ENCODE assay signal across 10 cellular contexts in the genomic region with DNA sequence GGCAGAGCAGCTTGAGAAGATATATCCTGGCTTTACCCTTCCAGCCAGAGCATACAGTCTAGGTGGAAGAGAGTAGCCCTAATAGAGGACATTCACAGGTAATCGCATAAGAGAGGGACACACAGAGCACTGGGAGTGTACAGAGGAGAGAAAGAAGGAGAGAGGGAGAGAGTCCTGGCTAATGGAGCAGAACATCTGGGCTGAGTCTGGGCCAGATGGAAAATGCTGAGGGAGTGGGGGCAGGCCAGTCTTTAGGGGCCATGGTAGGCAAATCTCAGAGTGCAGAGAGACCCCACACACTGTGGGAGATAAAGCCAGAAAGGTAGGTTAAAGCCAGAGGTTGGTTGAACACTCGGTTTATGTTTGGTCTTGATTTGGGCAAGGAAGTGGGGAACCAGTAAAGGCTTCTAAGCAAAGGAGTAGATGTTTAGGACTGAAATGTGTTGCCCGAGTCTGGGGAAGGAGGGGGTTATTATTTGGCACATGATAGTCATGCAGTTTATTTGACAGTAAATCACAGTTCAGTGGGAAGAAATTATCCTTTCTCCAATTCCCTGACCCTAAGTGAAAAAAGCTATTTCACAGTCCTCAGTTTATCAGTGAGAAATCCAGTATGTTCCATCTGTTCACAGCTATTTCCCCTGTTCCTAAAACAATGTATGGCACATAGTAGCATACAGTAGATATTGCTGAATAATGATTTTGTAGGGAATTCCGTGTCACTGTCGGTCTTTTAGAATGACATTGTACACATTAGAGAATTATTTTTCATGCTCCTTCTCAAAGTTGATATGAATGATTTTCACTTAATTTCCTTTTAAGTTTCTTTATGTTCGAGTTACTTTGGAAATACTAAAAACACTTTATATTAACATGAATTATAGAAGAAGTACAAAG. TPM values are rescaled to one million over a fixed set of nuclear protein-coding genes. Genes with fewer than 3 reads are reported as not detected.
DNase-seq lines count a peak whose midpoint lies in the region; FAIRE-seq and TF ChIP-seq lines count a peak whose summit lies in the region.
"Had no signal": no experiment of that assay in that cellular context is flagged by ENCODE, and none has a peak within 500 bp of the region (broad histone marks: within the 10 kb centered on the region; RNA-seq: fewer than 3 reads in every experiment).

No MANE protein-coding gene starts in this region.

- no peaks in the 10 kb centered on the region for H3K23me2 ChIP-seq in H1 (ENCODE audit: low read depth, low read length)

- H3K18ac ChIP-seq in H1 (ENCODE audit: extremely low read depth, low read length): no peak overlapping the region

- POLR2A ChIA-PET in H1 (lab: Charles Lee; ENCODE audit: partially characterized antibody) (no interaction called here), HEK293T (lab: Yijun Ruan, JAX) (no interaction called here)

- no peak overlapping the region for H2BK12ac ChIP-seq in H1 (ENCODE audit: low read depth, low read length)

- H3K27ac ChIP-seq in H1 (ENCODE audit: low read depth, low read length): no peak overlapping the region
- H3K27ac ChIP-seq in muscle layer of duodenum (ENCODE audit: low read length): peak overlapping the region; percentile 52
- peak overlapping the region; percentile 18 to 31 for H3K27ac ChIP-seq in tibial artery
- H3K27ac ChIP-seq: WERI-Rb-1 had no signal

- TF ChIP-seq CTCF in H1 (IDR thresholded peaks at IDR 0.05; ENCODE audit: control extremely low read depth in 1 of 3, insufficient read depth in 1 of 3, low read depth in 1 of 3, low read length in 3 of 3): no peak
- TF ChIP-seq CTCF in tibial artery (IDR thresholded peaks at IDR 0.05): no peak

- H3K9me3 ChIP-seq in H1 (ENCODE audit: insufficient read depth in 2 of 2, low read depth in 1 of 2, low read length in 1 of 2) (no peaks in the 10 kb centered on the region), muscle layer of duodenum (ENCODE audit: control insufficient read depth in 1 of 2, low read length in 2 of 2) (no peaks in the 10 kb centered on the region), tibial artery (no peaks in the 10 kb centered on the region)

- no peaks in the 10 kb centered on the region for H3K79me1 ChIP-seq in H1 (ENCODE audit: low read depth, low read length)

- H3K4me3 ChIP-seq in H1 (ENCODE audit: extremely low read depth in 1 of 4, insufficient read depth in 2 of 4, low read depth in 3 of 4, low read length in 4 of 4) (no peak overlapping the region), muscle layer of duodenum (ENCODE audit: low read depth in 1 of 2, low read length in 2 of 2) (peak overlapping the region in 1 of 2 donors; percentile 33), tibial artery (no peak overlapping the region)

- no peak overlapping the region for H2AFZ ChIP-seq in H1 (ENCODE audit: low read length)

- TF ChIP-seq EP300 in H1 (IDR thresholded peaks at IDR 0.05; ENCODE audit: borderline replicate concordance in 1 of 2, low read depth in 2 of 2, low read length in 2 of 2): no peak

- no peak overlapping the region for H4K91ac ChIP-seq in H1 (replicated peaks; ENCODE audit: insufficient read length, low read length)

- no peak for DNase-seq in T-helper 2 cell treated with Interferon-gamma antibody and Interleukin-4, amounts not matched to agents 5 μg/mL and 100 μg/mL, for 36 hours (ENCODE audit: low spot score)
- no peak for DNase-seq in T-helper 2 cell
- no peak for DNase-seq in H1 (ENCODE audit: low read depth in 1 of 2, low spot score in 2 of 2)
- DNase-seq in tibial artery: no peak
- DNase-seq in HEK293T (ENCODE audit: extremely low spot score): no peak
- DNase-seq in SHP77 treated with DMSO at 0.1 percent for 48 hours (lab: John Stamatoyannopoulos, UW): no peak
- DNase-seq in middle frontal gyrus (ENCODE audit: extremely low spot score, low spot score): no peak
- DNase-seq: naive thymus-derived CD4-positive, alpha-beta T cell; WERI-Rb-1 had no signal

- peak overlapping the region; percentile 73 for H3K27ac Mint-ChIP-seq in T-helper 2 cell treated with Interferon-gamma antibody and Interleukin-4, amounts not matched to agents 5 μg/mL and 100 μg/mL, for 36 hours

- 91% methylated on average over 6 of the region's 6 CpGs; no CpG with 5 or more reads in 1 of the 2 experiments for WGBS in H1 (ENCODE audit: extremely low coverage in 1 of 2, insufficient coverage in 1 of 2, insufficient read length in 1 of 2, insufficient replicate concordance in 2 of 2, low coverage in 1 of 2, low lambda C conversion rate in 2 of 2, missing lambda C conversion rate in 1 of 2), 2 experiments

- H2BK5ac ChIP-seq in H1 (ENCODE audit: low read depth, low read length): 0 out of 2 replicates have a peak overlapping the region, but pooled peaks have one; percentile 26

- intact Hi-C loops in tibial artery (cut with DNase I; ENCODE audit: low total_unique reads): no loop called here

- H3K14ac ChIP-seq in H1 (ENCODE audit: insufficient read length): no peak overlapping the region

- no peak overlapping the region for H3K4me3 Mint-ChIP-seq in T-helper 2 cell treated with Interferon-gamma antibody and Interleukin-4, amounts not matched to agents 5 μg/mL and 100 μg/mL, for 36 hours

- H2AK5ac ChIP-seq in H1 (ENCODE audit: low read depth, low read length): no peak overlapping the region

- CTCF ChIA-PET in H1 (lab: Charles Lee; ENCODE audit: partially characterized antibody): interaction anchor here (1.2 to 1.9 kb wide), 5 partner anchors 12 to 81 kb away, joined by 3 to 5 read pairs (median 4); no protein-coding TSS in a partner anchor
- CTCF ChIA-PET in HEK293T (lab: Yijun Ruan, JAX): no interaction called here

- no peak overlapping the region; the same call in 1 of the 2 replicates for H4K8ac ChIP-seq in H1 (ENCODE audit: extremely low read depth, insufficient read depth, low read length)

- H4K5ac ChIP-seq in H1 (ENCODE audit: insufficient read length, low read depth, low read length): no peak overlapping the region

- peaks cover 27% of the 10 kb centered on the region for H3K4me1 Mint-ChIP-seq in T-helper 2 cell treated with Interferon-gamma antibody and Interleukin-4, amounts not matched to agents 5 μg/mL and 100 μg/mL, for 36 hours (ENCODE audit: low read depth)

- no peaks in the 10 kb centered on the region for H3K27me3 ChIP-seq in H1 (replicated peaks in 1 of 4; ENCODE audit: control insufficient read depth in 3 of 4, extremely low read depth in 1 of 4, insufficient read depth in 3 of 4, low read length in 3 of 4)
- H3K27me3 ChIP-seq in muscle layer of duodenum (ENCODE audit: low read depth, low read length): no peaks in the 10 kb centered on the region
- no peaks in the 10 kb centered on the region for H3K27me3 ChIP-seq in tibial artery

- no peaks in the 10 kb centered on the region for H3K79me2 ChIP-seq in H1 (ENCODE audit: control insufficient read depth in 1 of 2, insufficient read depth in 2 of 2, low read length in 2 of 2)

- TF ChIP-seq RAD21 in H1 (IDR thresholded peaks at IDR 0.05 in 1 of 2, conservative IDR thresholded peaks at IDR 0.05 in 1 of 2; ENCODE audit: low read depth in 2 of 2, low read length in 2 of 2): no peak

- H2BK15ac ChIP-seq in H1 (ENCODE audit: low read length): no peak overlapping the region

- H3K4ac ChIP-seq in H1 (replicated peaks; ENCODE audit: insufficient read length, low read depth, low read length): no peak overlapping the region

- no peak overlapping the region for H3K4me2 ChIP-seq in H1 (ENCODE audit: insufficient read depth in 1 of 2, low read depth in 2 of 2, low read length in 2 of 2)

- no peaks in the 10 kb centered on the region for H3K4me1 ChIP-seq in H1 (replicated peaks in 1 of 4; ENCODE audit: control insufficient read depth in 3 of 4, insufficient read depth in 4 of 4, low read length in 3 of 4)
- H3K4me1 ChIP-seq in muscle layer of duodenum (ENCODE audit: control insufficient read depth in 1 of 2, insufficient read depth in 2 of 2, low read length in 2 of 2): peaks cover 10 to 52% of the 10 kb centered on the region in 2 donors
- H3K4me1 ChIP-seq in tibial artery: peaks cover 0 to 30% (median 6%) of the 10 kb centered on the region in 4 donors

- H3K36me3 ChIP-seq in H1 (ENCODE audit: control insufficient read depth in 2 of 4, insufficient read depth in 4 of 4, low read length in 3 of 4) (no peaks in the 10 kb centered on the region), muscle layer of duodenum (ENCODE audit: control insufficient read depth in 1 of 2, insufficient read depth in 2 of 2, low read length in 2 of 2) (peaks cover 6 to 13% of the 10 kb centered on the region in 2 donors), tibial artery (peaks cover 0 to 13% (median 3%) of the 10 kb centered on the region in 3 donors)
- H3K36me3 ChIP-seq: WERI-Rb-1 had no signal

- H2BK120ac ChIP-seq in H1 (replicated peaks; ENCODE audit: low read depth, low read length): no peak overlapping the region

- H3K9ac ChIP-seq in H1 (replicated peaks in 1 of 4; ENCODE audit: extremely low read depth in 1 of 4, low read depth in 3 of 4, low read length in 3 of 4): no peak overlapping the region

- H3K36me3 Mint-ChIP-seq in T-helper 2 cell treated with Interferon-gamma antibody and Interleukin-4, amounts not matched to agents 5 μg/mL and 100 μg/mL, for 36 hours (ENCODE audit: low read depth): peaks cover 34% of the 10 kb centered on the region

- no peak overlapping the region for H3K56ac ChIP-seq in H1 (replicated peaks; ENCODE audit: insufficient read length, low read depth, low read length)

- FAIRE-seq in H1 (lab: Jason Lieb, UNC): no peak

- TF ChIP-seq POLR2A in H1 (IDR thresholded peaks at IDR 0.05; ENCODE audit: control extremely low read depth in 1 of 2, low read depth in 2 of 2, low read length in 2 of 2): no peak

- H3K23ac ChIP-seq in H1 (ENCODE audit: insufficient read length): no peak overlapping the region

- H2BK20ac ChIP-seq in H1 (ENCODE audit: low read length): 0 out of 2 replicates have a peak overlapping the region, but pooled peaks have one; percentile 11

- no peaks in the 10 kb centered on the region for H3K27me3 Mint-ChIP-seq in T-helper 2 cell treated with Interferon-gamma antibody and Interleukin-4, amounts not matched to agents 5 μg/mL and 100 μg/mL, for 36 hours (ENCODE audit: low read depth)
- H3K27me3 Mint-ChIP-seq: naive thymus-derived CD4-positive, alpha-beta T cell had no signal

- no peaks in the 10 kb centered on the region for H4K20me1 ChIP-seq in H1 (replicated peaks in 1 of 2; ENCODE audit: control insufficient read depth in 1 of 2, insufficient read depth in 2 of 2, low read length in 2 of 2)

- no peaks in the 10 kb centered on the region for H3K9me3 Mint-ChIP-seq in T-helper 2 cell treated with Interferon-gamma antibody and Interleukin-4, amounts not matched to agents 5 μg/mL and 100 μg/mL, for 36 hours
- H3K9me3 Mint-ChIP-seq: naive thymus-derived CD4-positive, alpha-beta T cell had no signal

RNA-seq across cellular contexts. Expression of gene PDHB, which starts 45.7 kb away (rescaled TPM):
- 132 and 140 TPM in 2 replicates for total RNA-seq in H1 (2021; fragmentation: NEBNext Ultra II Directional; extraction: Animal tissue kit (Norgen Biotek cat#: 25700))
- 61.9 and 90.4 TPM in 2 replicates for polyA plus RNA-seq in H1 (2011; rRNA removed)
- 132 TPM for polyA plus RNA-seq in H1 (2011; cell fraction: cytosol; rRNA removed)
- polyA plus RNA-seq in H1 (2011; cell fraction: nucleus; rRNA removed): 58.1 TPM
- polyA plus RNA-seq in H1 (2012, experiment 1 of 2): 128 to 145 TPM (median 131 TPM) in 4 replicates
- polyA plus RNA-seq in H1 (2012, experiment 2 of 2): 36.4 TPM
- 99.7 TPM for polyA plus RNA-seq in H1 (2013, experiment 1 of 2)
- polyA plus RNA-seq in H1 (2013, experiment 2 of 2): 105 TPM
- polyA minus RNA-seq in H1 (2011; rRNA and poly(A)+ RNA removed): 61.4 and 69.7 TPM in 2 replicates
- polyA minus RNA-seq in H1 (2011; cell fraction: cytosol; rRNA and poly(A)+ RNA removed): 44.0 TPM
- 60.3 TPM for polyA minus RNA-seq in H1 (2011; cell fraction: nucleus; rRNA and poly(A)+ RNA removed)

RNA-seq across cellular contexts. Expression of gene PXK, which starts 55.2 kb away (rescaled TPM):
- 6.2 and 7.1 TPM in 2 replicates for total RNA-seq in H1 (2021; fragmentation: NEBNext Ultra II Directional; extraction: Animal tissue kit (Norgen Biotek cat#: 25700))
- 3.5 and 3.6 TPM in 2 replicates for polyA plus RNA-seq in H1 (2011; rRNA removed)
- polyA plus RNA-seq in H1 (2011; cell fraction: cytosol; rRNA removed): 5.2 TPM
- 6.3 TPM for polyA plus RNA-seq in H1 (2011; cell fraction: nucleus; rRNA removed)
- polyA plus RNA-seq in H1 (2012, experiment 1 of 2): 5.0 to 5.9 TPM (median 5.2 TPM) in 4 replicates
- 2.0 TPM for polyA plus RNA-seq in H1 (2012, experiment 2 of 2)
- 5.1 TPM for polyA plus RNA-seq in H1 (2013, experiment 1 of 2)
- polyA plus RNA-seq in H1 (2013, experiment 2 of 2): 5.1 TPM
- 5.7 and 6.0 TPM in 2 replicates for polyA minus RNA-seq in H1 (2011; rRNA and poly(A)+ RNA removed)
- polyA minus RNA-seq in H1 (2011; cell fraction: cytosol; rRNA and poly(A)+ RNA removed): 3.6 TPM
- 6.3 TPM for polyA minus RNA-seq in H1 (2011; cell fraction: nucleus; rRNA and poly(A)+ RNA removed)
